ENCODE assay signal across 3 cellular contexts in the genomic region with DNA sequence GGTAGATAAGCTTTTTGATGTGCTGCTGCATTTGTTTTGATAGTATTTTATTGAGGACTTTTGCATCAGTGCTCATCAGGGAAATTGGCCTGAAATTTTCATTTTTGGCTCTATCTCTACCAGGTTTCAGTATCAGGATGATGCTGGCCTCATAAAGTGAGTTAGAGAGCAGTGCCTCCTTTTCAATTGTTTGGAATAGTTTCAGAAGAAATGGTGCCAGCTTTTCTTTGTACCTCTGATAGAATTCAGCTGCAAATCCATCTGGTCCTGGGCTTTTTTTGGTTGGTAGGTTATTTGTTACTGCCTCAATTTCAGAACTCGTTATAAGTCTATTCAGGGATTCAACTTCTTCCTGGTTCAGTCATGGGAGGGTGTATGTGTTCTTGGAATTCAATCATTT. TPM values are rescaled to one million over a fixed set of nuclear protein-coding genes. Genes with fewer than 3 reads are reported as not detected.
"Had no signal": no experiment of that assay in that cellular context is flagged by ENCODE, and none has a peak within 500 bp of the region (broad histone marks: within the 10 kb centered on the region; RNA-seq: fewer than 3 reads in every experiment).

No MANE protein-coding gene starts in this region.

- ATAC-seq: GM12878 had no signal

- DNase-seq: GDM1, GF-D8 had no signal

- H3K4me3 ChIP-seq: GM12878 had no signal

RNA-seq across cellular contexts. Expression of a gene that starts 15.6 kb away (rescaled TPM):
- total RNA-seq: GM12878 had no signal
